ENCODE assay signal across 13 cellular contexts in genomic region chr10:125991009-125991788, GRCh38.
"Had no signal": no experiment of that assay in that cellular context is flagged by ENCODE, and none has a peak within 500 bp of the region (broad histone marks: within the 10 kb centered on the region; RNA-seq: fewer than 3 reads in every experiment).

No MANE protein-coding gene starts in this region.

- H3K36me3 ChIP-seq: ascending aorta, colonic mucosa, gastroesophageal sphincter, right lobe of liver had no signal

- DNase-seq: activated CD4-positive, alpha-beta memory T cell treated with anti-CD3 and anti-CD28 coated beads, Interleukin-2, amount 10 ng/mL, durations not matched to agents 7 days and 5 days; activated CD4-positive, alpha-beta T cell treated with anti-CD3 and anti-CD28 coated beads for 36 hours; activated CD8-positive, alpha-beta memory T cell treated with anti-CD3 and anti-CD28 coated beads, Interleukin-2, amount 50 U/mL, for 4 hours; activated naive CD4-positive, alpha-beta T cell; activated T-cell treated with anti-CD3 and anti-CD28 coated beads, Interleukin-2, amount 50 U/mL, for 72 hours; colonic mucosa; effector CD4-positive, alpha-beta T cell; right lobe of liver; stimulated activated naive CD4-positive, alpha-beta T cell treated with Interleukin-2 at 50 U/mL for 16 hours; T-helper 9 cell had no signal

- H3K27me3 ChIP-seq: ascending aorta, colonic mucosa, gastroesophageal sphincter, right lobe of liver had no signal

- H3K27ac Mint-ChIP-seq: activated CD4-positive, alpha-beta memory T cell treated with anti-CD3 and anti-CD28 coated beads, Interleukin-2, amount 10 ng/mL, durations not matched to agents 7 days and 5 days; activated CD4-positive, alpha-beta T cell treated with anti-CD3 and anti-CD28 coated beads for 36 hours; activated T-cell treated with anti-CD3 and anti-CD28 coated beads, Interleukin-2, amount 50 U/mL, for 72 hours; type B pancreatic cell had no signal

- H3K4me1 Mint-ChIP-seq: activated CD4-positive, alpha-beta memory T cell treated with anti-CD3 and anti-CD28 coated beads, Interleukin-2, amount 10 ng/mL, durations not matched to agents 7 days and 5 days; activated CD4-positive, alpha-beta T cell treated with anti-CD3 and anti-CD28 coated beads for 36 hours had no signal

- H3K9me3 Mint-ChIP-seq: activated CD4-positive, alpha-beta memory T cell treated with anti-CD3 and anti-CD28 coated beads, Interleukin-2, amount 10 ng/mL, durations not matched to agents 7 days and 5 days; activated T-cell treated with anti-CD3 and anti-CD28 coated beads, Interleukin-2, amount 50 U/mL, for 72 hours; type B pancreatic cell had no signal

- H3K4me1 ChIP-seq: ascending aorta, colonic mucosa, gastroesophageal sphincter, right lobe of liver had no signal

- H3K9me3 ChIP-seq: ascending aorta, colonic mucosa, gastroesophageal sphincter, right lobe of liver had no signal

- H3K4me3 Mint-ChIP-seq: activated CD4-positive, alpha-beta memory T cell treated with anti-CD3 and anti-CD28 coated beads, Interleukin-2, amount 10 ng/mL, durations not matched to agents 7 days and 5 days; activated CD4-positive, alpha-beta T cell treated with anti-CD3 and anti-CD28 coated beads for 36 hours; activated T-cell treated with anti-CD3 and anti-CD28 coated beads, Interleukin-2, amount 50 U/mL, for 72 hours; type B pancreatic cell had no signal

- H3K27me3 Mint-ChIP-seq: activated CD4-positive, alpha-beta memory T cell treated with anti-CD3 and anti-CD28 coated beads, Interleukin-2, amount 10 ng/mL, durations not matched to agents 7 days and 5 days; type B pancreatic cell had no signal

- H3K4me3 ChIP-seq: ascending aorta, colonic mucosa, gastroesophageal sphincter, right lobe of liver had no signal

- H3K27ac ChIP-seq: ascending aorta, colonic mucosa, gastroesophageal sphincter, right lobe of liver had no signal

- ATAC-seq: activated CD4-positive, alpha-beta T cell treated with anti-CD3 and anti-CD28 coated beads for 36 hours; activated T-cell treated with anti-CD3 and anti-CD28 coated beads, Interleukin-2, amount 50 U/mL, for 72 hours; gastroesophageal sphincter; right lobe of liver had no signal
